In the genomic region with DNA sequence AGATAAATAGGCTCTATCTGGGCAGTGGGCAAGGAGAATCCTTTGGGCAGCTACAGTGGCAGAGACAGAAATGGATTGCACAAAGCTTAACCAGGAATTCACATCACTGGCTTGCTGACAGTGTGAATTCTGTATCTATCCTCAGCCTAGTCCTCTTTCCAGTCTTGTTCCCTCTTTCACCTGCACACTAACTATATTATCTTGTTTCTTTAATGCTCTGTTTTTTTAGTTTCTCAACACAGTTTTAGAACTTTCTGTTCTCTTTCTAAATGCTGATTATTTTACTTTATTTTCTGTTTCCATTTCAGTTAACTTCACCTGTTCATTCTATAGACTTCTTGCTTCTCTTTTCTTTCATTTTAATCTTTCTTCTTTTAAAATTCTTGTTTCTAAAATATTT, we compare ENCODE assay signal across 36 cellular contexts.
"Had no signal": no experiment of that assay in that cellular context is flagged by ENCODE, and none has a peak within 500 bp of the region (broad histone marks: within the 10 kb centered on the region; RNA-seq: fewer than 3 reads in every experiment).

No MANE protein-coding gene starts in this region.

- H3K9me3 ChIP-seq: ascending aorta, breast epithelium, esophagus muscularis mucosa, gastroesophageal sphincter, heart right ventricle had no signal

- H3K9me3 Mint-ChIP-seq: activated B cell treated with CpG ODN at 0.5 μM for 24 hours; activated CD4-positive, alpha-beta memory T cell treated with anti-CD3 and anti-CD28 coated beads for 36 hours; activated CD4-positive, alpha-beta T cell treated with anti-CD3 and anti-CD28 coated beads, Interleukin-2, amount 10 ng/mL, durations not matched to agents 24 days and 14 days; activated T-helper 17 cell treated with anti-CD3 and anti-CD28 coated beads, Interleukin-2, amount 50 U/mL, for 72 hours; brain; central memory CD8-positive, alpha-beta T cell; dendritic cell treated with granulocyte-macrophage colony-stimulating factor and Interleukin-4, amounts not matched to agents 40 ng/mL and 50 ng/mL, for 4 days; T-helper 2 cell treated with Interferon-gamma antibody and Interleukin-4, amounts not matched to agents 5 μg/mL and 100 μg/mL, for 36 hours had no signal

- H3K79me2 ChIP-seq: hepatocyte had no signal

- H3K27ac Mint-ChIP-seq: activated B cell treated with CpG ODN at 0.5 μM for 24 hours; activated CD4-positive, alpha-beta memory T cell treated with anti-CD3 and anti-CD28 coated beads for 36 hours; activated CD4-positive, alpha-beta T cell treated with anti-CD3 and anti-CD28 coated beads for 36 hours; activated CD4-positive, alpha-beta T cell treated with anti-CD3 and anti-CD28 coated beads, Interleukin-2, amount 10 ng/mL, durations not matched to agents 24 days and 14 days; activated CD8-positive, alpha-beta memory T cell treated with anti-CD3 and anti-CD28 coated beads, Interleukin-2, amount 10 ng/mL, durations not matched to agents 7 days and 5 days; activated CD8-positive, alpha-beta T cell treated with anti-CD3 and anti-CD28 coated beads, Interleukin-2, amount 10 ng/mL, durations not matched to agents 7 days and 5 days; activated naive CD8-positive, alpha-beta T cell; activated T-helper 17 cell treated with anti-CD3 and anti-CD28 coated beads, Interleukin-2, amount 50 U/mL, for 72 hours; brain; dendritic cell treated with granulocyte-macrophage colony-stimulating factor and Interleukin-4, amounts not matched to agents 40 ng/mL and 50 ng/mL, for 4 days; endodermal cell; T-helper 17 cell; T-helper 2 cell treated with Interferon-gamma antibody and Interleukin-4, amounts not matched to agents 5 μg/mL and 100 μg/mL, for 36 hours had no signal

- H3K4me1 Mint-ChIP-seq: activated B cell treated with CpG ODN at 0.5 μM for 24 hours; activated CD4-positive, alpha-beta T cell treated with anti-CD3 and anti-CD28 coated beads for 36 hours; activated CD4-positive, alpha-beta T cell treated with anti-CD3 and anti-CD28 coated beads, Interleukin-2, amount 10 ng/mL, durations not matched to agents 24 days and 14 days; activated CD8-positive, alpha-beta memory T cell treated with anti-CD3 and anti-CD28 coated beads, Interleukin-2, amount 10 ng/mL, durations not matched to agents 7 days and 5 days; activated T-helper 17 cell treated with anti-CD3 and anti-CD28 coated beads, Interleukin-2, amount 50 U/mL, for 72 hours; brain; central memory CD8-positive, alpha-beta T cell; T-helper 17 cell had no signal

- H3K36me3 Mint-ChIP-seq: activated CD4-positive, alpha-beta memory T cell treated with anti-CD3 and anti-CD28 coated beads for 36 hours; activated CD8-positive, alpha-beta memory T cell treated with anti-CD3 and anti-CD28 coated beads, Interleukin-2, amount 10 ng/mL, durations not matched to agents 7 days and 5 days; activated naive CD8-positive, alpha-beta T cell; brain had no signal

- H3K27me3 Mint-ChIP-seq: activated B cell treated with CpG ODN at 0.5 μM for 24 hours; activated CD4-positive, alpha-beta memory T cell treated with anti-CD3 and anti-CD28 coated beads for 36 hours; activated CD4-positive, alpha-beta T cell treated with anti-CD3 and anti-CD28 coated beads, Interleukin-2, amount 10 ng/mL, durations not matched to agents 24 days and 14 days; activated CD8-positive, alpha-beta memory T cell treated with anti-CD3 and anti-CD28 coated beads, Interleukin-2, amount 10 ng/mL, durations not matched to agents 7 days and 5 days; activated T-helper 17 cell treated with anti-CD3 and anti-CD28 coated beads, Interleukin-2, amount 50 U/mL, for 72 hours; brain; central memory CD8-positive, alpha-beta T cell; dendritic cell treated with granulocyte-macrophage colony-stimulating factor and Interleukin-4, amounts not matched to agents 40 ng/mL and 50 ng/mL, for 4 days; T-helper 17 cell had no signal

- H3K4me2 ChIP-seq: hepatocyte had no signal

- H3K4me3 Mint-ChIP-seq: activated B cell treated with CpG ODN at 0.5 μM for 24 hours; activated CD4-positive, alpha-beta memory T cell treated with anti-CD3 and anti-CD28 coated beads for 36 hours; activated CD4-positive, alpha-beta T cell treated with anti-CD3 and anti-CD28 coated beads for 36 hours; activated CD4-positive, alpha-beta T cell treated with anti-CD3 and anti-CD28 coated beads, Interleukin-2, amount 10 ng/mL, durations not matched to agents 24 days and 14 days; activated CD8-positive, alpha-beta memory T cell treated with anti-CD3 and anti-CD28 coated beads, Interleukin-2, amount 10 ng/mL, durations not matched to agents 7 days and 5 days; activated CD8-positive, alpha-beta T cell treated with anti-CD3 and anti-CD28 coated beads, Interleukin-2, amount 10 ng/mL, durations not matched to agents 7 days and 5 days; activated naive CD8-positive, alpha-beta T cell; activated T-helper 17 cell treated with anti-CD3 and anti-CD28 coated beads, Interleukin-2, amount 50 U/mL, for 72 hours; brain; central memory CD8-positive, alpha-beta T cell; dendritic cell treated with granulocyte-macrophage colony-stimulating factor and Interleukin-4, amounts not matched to agents 40 ng/mL and 50 ng/mL, for 4 days; endodermal cell; T-helper 17 cell; T-helper 2 cell treated with Interferon-gamma antibody and Interleukin-4, amounts not matched to agents 5 μg/mL and 100 μg/mL, for 36 hours had no signal

- H3K27me3 ChIP-seq: ascending aorta, breast epithelium, cardiac muscle cell, esophagus muscularis mucosa, gastroesophageal sphincter, heart right ventricle, hepatocyte had no signal

- H3K4me3 ChIP-seq: ascending aorta, breast epithelium, cardiac muscle cell, coronary artery, dorsolateral prefrontal cortex, esophagus muscularis mucosa, gastroesophageal sphincter, heart right ventricle, hepatocyte had no signal

- H2AFZ ChIP-seq: hepatocyte had no signal

- H3K27ac ChIP-seq: ascending aorta, breast epithelium, cardiac muscle cell, coronary artery, dorsolateral prefrontal cortex, esophagus muscularis mucosa, foreskin keratinocyte, gastroesophageal sphincter, heart right ventricle, hepatocyte, WERI-Rb-1 had no signal

- H3K4me1 ChIP-seq: ascending aorta, breast epithelium, esophagus muscularis mucosa, foreskin keratinocyte, gastroesophageal sphincter, heart right ventricle had no signal

- DNase-seq: activated B cell treated with CpG ODN at 0.5 μM for 24 hours; activated CD4-positive, alpha-beta memory T cell treated with anti-CD3 and anti-CD28 coated beads for 36 hours; activated CD4-positive, alpha-beta T cell treated with anti-CD3 and anti-CD28 coated beads for 36 hours; activated CD4-positive, alpha-beta T cell treated with anti-CD3 and anti-CD28 coated beads, Interleukin-2, amount 10 ng/mL, durations not matched to agents 24 days and 14 days; activated CD4-positive, CD25-positive, alpha-beta regulatory T cell treated with anti-CD3 and anti-CD28 coated beads, Interleukin-2, amount 50 U/mL, for 72 hours; activated CD8-positive, alpha-beta memory T cell treated with anti-CD3 and anti-CD28 coated beads, Interleukin-2, amount 10 ng/mL, durations not matched to agents 7 days and 5 days; activated CD8-positive, alpha-beta memory T cell treated with anti-CD3 and anti-CD28 coated beads, Interleukin-2, amount 50 U/mL, for 4 hours; activated CD8-positive, alpha-beta T cell treated with anti-CD3 and anti-CD28 coated beads, Interleukin-2, amount 10 ng/mL, durations not matched to agents 7 days and 5 days; activated effector memory CD4-positive, alpha-beta T cell treated with Interleukin-2 at 50 U/mL for 16 hours; activated gamma-delta T cell treated with Interleukin-2 at 50 U/mL for 16 hours; activated naive CD4-positive, alpha-beta T cell treated with anti-CD3 and anti-CD28 coated beads, Interleukin-2, amount 50 U/mL, for 16 hours; activated naive CD4-positive, alpha-beta T cell treated with Interleukin-2 at 50 U/mL for 16 hours; activated T-cell treated with anti-CD3 and anti-CD28 coated beads, Interleukin-2, amount 50 U/mL, for 1 hour; amygdala; dorsolateral prefrontal cortex; effector memory CD4-positive, alpha-beta T cell; endodermal cell; erythroblast; foreskin keratinocyte; heart right ventricle; T-helper 17 cell; T1000; WERI-Rb-1 had no signal

- H3K36me3 ChIP-seq: ascending aorta, breast epithelium, cardiac muscle cell, esophagus muscularis mucosa, gastroesophageal sphincter, heart right ventricle, WERI-Rb-1 had no signal

- ATAC-seq: activated CD4-positive, alpha-beta T cell treated with anti-CD3 and anti-CD28 coated beads for 36 hours; activated CD8-positive, alpha-beta memory T cell treated with anti-CD3 and anti-CD28 coated beads, Interleukin-2, amount 10 ng/mL, durations not matched to agents 7 days and 5 days; activated CD8-positive, alpha-beta T cell treated with anti-CD3 and anti-CD28 coated beads, Interleukin-2, amount 10 ng/mL, durations not matched to agents 7 days and 5 days; activated T-helper 17 cell treated with anti-CD3 and anti-CD28 coated beads, Interleukin-2, amount 50 U/mL, for 72 hours; foreskin keratinocyte; gastroesophageal sphincter; heart right ventricle; T-helper 17 cell had no signal
